ENCODE assay signal across 1 cellular context in the genomic region with DNA sequence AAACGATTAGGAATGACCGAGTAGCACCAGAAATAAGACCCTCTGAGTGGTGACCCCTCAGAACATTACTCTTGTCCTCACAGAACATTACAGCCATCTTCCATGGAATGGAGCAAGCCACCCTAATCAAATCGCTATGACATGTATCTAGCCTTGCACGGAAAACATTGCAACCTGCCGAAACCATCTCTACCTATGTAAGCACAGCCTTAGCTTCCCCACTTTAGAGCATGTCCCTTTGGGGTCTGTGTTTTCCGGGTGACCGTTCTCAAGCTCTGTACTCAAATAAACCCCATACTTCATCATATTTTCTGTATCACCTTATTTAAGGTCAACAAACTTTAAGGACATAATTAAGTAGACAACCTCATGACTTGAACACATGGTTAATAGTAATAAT.
TF ChIP-seq lines count a peak whose summit lies in the region.

No MANE protein-coding gene starts in this region.

TF ChIP-seq in IMR-90, 13 proteins besides CTCF, POLR2A, EP300 and RAD21 (continued from another document):
- TF ChIP-seq MAZ (IDR thresholded peaks at IDR 0.05; ENCODE audit: borderline replicate concordance, low read depth, low read length) (no peak), MXI1 (IDR thresholded peaks at IDR 0.05; ENCODE audit: borderline replicate concordance, low read depth, low read length) (no peak), RFX5 (IDR thresholded peaks at IDR 0.05; ENCODE audit: low read depth, low read length) (no peak)
